15 cellular contexts compared by ENCODE assay signal in the genomic region with DNA sequence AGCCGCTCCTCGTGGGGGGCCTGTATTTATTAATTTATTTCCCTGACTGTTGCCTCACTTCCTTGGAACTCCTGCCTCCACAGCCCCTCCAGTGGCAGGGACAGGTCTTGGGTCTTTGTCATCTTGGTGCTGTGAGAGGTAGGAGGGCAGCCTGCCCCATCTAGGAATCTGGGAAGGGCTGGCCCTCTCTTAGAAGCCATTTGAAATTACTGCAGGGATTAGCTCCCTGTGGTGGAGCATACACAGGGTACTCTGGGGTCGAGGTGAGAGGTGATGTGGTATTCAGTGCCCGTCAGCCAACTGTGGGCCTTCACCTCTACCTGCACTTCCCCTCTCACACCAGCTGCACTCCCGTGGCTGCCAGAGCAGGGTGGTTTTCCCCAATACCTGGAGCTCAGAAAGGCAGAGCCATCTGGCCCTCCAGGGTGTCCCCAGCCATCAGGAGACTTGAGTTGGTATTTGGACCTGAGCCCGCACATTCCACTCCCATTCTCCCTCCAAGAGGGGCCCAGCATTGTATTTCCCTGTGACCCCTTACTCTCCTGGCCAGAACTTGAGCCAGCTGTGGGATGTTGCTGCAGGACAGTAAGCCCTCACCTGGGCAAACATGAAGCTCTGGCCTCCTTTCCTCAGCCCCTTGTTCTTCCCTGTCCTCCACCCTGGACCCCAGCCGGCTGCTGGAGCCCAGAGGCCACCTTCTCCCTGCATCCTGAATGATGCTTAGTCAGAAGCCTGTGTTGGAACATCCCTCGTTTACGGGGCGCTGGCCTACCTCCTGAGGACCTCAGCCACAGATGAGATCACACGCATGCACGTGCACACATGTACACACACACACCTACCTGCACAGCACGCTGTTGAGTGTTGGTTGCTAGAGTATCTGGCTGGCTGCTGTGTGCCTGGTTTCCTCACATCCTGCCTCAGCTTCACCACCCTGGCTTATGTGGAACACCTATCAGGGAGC. TPM values are rescaled to one million over a fixed set of nuclear protein-coding genes. Genes with fewer than 3 reads are reported as not detected.
A peak's percentile ranks its signal among the peaks of the same experiment; 100 is the strongest.
DNase-seq lines count a peak whose midpoint lies in the region; ATAC-seq and TF ChIP-seq lines count a peak whose summit lies in the region.
"Had no signal": no experiment of that assay in that cellular context is flagged by ENCODE, and none has a peak within 500 bp of the region (broad histone marks: within the 10 kb centered on the region; RNA-seq: fewer than 3 reads in every experiment).

No MANE protein-coding gene starts in this region.

- peak overlapping the region; percentile 32 for H3K4me3 Mint-ChIP-seq in activated CD8-positive, alpha-beta T cell treated with anti-CD3 and anti-CD28 coated beads for 36 hours
- peak overlapping the region; percentile 52 to 90 (median 69) for H3K4me3 Mint-ChIP-seq in immature natural killer cell

- H3K36me3 Mint-ChIP-seq in activated CD8-positive, alpha-beta T cell treated with anti-CD3 and anti-CD28 coated beads for 36 hours (ENCODE audit: low read depth) = peaks cover 6% of the 10 kb centered on the region
- peaks cover 0 to 7% (median 3%) of the 10 kb centered on the region in 3 donors for H3K36me3 Mint-ChIP-seq in immature natural killer cell

- DNase-seq in Right ventricle myocardium inferior (ENCODE audit: missing footprints) (peak; percentile 48), right atrium auricular region (ENCODE audit: low spot score) (no peak), immature natural killer cell (no peak), thyroid gland (peak; percentile 48 to 72)
- DNase-seq in activated CD8-positive, alpha-beta T cell treated with anti-CD3 and anti-CD28 coated beads for 36 hours = no peak
- DNase-seq: activated CD4-positive, alpha-beta T cell treated with anti-CD3 and anti-CD28 coated beads, Interleukin-2, amount 50 U/mL, for 48 hours; activated naive CD8-positive, alpha-beta T cell treated with anti-CD3 and anti-CD28 coated beads, Interleukin-2, amount 10 ng/mL, durations not matched to agents 7 days and 5 days; colonic mucosa; DND-41; NCI-H524 treated with DMSO at 0.1 percent for 48 hours; T-helper 9 cell had no signal

- CTCF ChIA-PET in activated CD8-positive, alpha-beta T cell treated with anti-CD3 and anti-CD28 coated beads for 36 hours (lab: Charles Lee) = interaction anchor here (1.2 to 4.6 kb wide), 3 partner anchors 14 to 79 kb away, joined by 4 to 17 read pairs (median 16); a partner anchor contains a TSS

- H3K27ac Mint-ChIP-seq in activated CD8-positive, alpha-beta T cell treated with anti-CD3 and anti-CD28 coated beads for 36 hours = no peak overlapping the region
- peak overlapping the region in 3 of 6 donors; percentile 39 to 71 (median 41) for H3K27ac Mint-ChIP-seq in immature natural killer cell
- H3K27ac Mint-ChIP-seq: activated naive CD8-positive, alpha-beta T cell treated with anti-CD3 and anti-CD28 coated beads, Interleukin-2, amount 10 ng/mL, durations not matched to agents 7 days and 5 days had no signal

- intact Hi-C loops in Right ventricle myocardium inferior (cut with DNase I) (loop anchor here (5.0 kb wide), 1 partner anchor 146 kb away; a partner anchor contains a TSS), thyroid gland (cut with DNase I) (no loop called here)
- intact Hi-C loops in activated CD8-positive, alpha-beta T cell treated with anti-CD3 and anti-CD28 coated beads for 36 hours (cut with micrococcal nuclease) = no loop called here

- H3K27ac ChIP-seq in right atrium auricular region (no peak overlapping the region), thyroid gland (no peak overlapping the region), gastroesophageal sphincter (no peak overlapping the region)
- H3K27ac ChIP-seq: colonic mucosa, parathyroid adenoma had no signal

- peaks cover 0 to 19% of the 10 kb centered on the region in 2 donors for H3K4me1 ChIP-seq in right atrium auricular region
- peaks cover 11 to 20% of the 10 kb centered on the region in 2 donors for H3K4me1 ChIP-seq in thyroid gland
- peaks cover 0 to 30% (median 13%) of the 10 kb centered on the region in 3 donors for H3K4me1 ChIP-seq in gastroesophageal sphincter
- H3K4me1 ChIP-seq: parathyroid adenoma had no signal

- TF ChIP-seq EP300 in gastroesophageal sphincter (IDR thresholded peaks at IDR 0.05) = no peak

- H3K4me1 Mint-ChIP-seq in activated CD8-positive, alpha-beta T cell treated with anti-CD3 and anti-CD28 coated beads for 36 hours (ENCODE audit: low read depth) = peaks cover 15% of the 10 kb centered on the region
- peaks cover 18 to 20% of the 10 kb centered on the region in 2 donors for H3K4me1 Mint-ChIP-seq in immature natural killer cell

- H3K9me3 Mint-ChIP-seq in activated CD8-positive, alpha-beta T cell treated with anti-CD3 and anti-CD28 coated beads for 36 hours = no peaks in the 10 kb centered on the region
- no peaks in the 10 kb centered on the region for H3K9me3 Mint-ChIP-seq in immature natural killer cell
- H3K9me3 Mint-ChIP-seq: activated naive CD8-positive, alpha-beta T cell treated with anti-CD3 and anti-CD28 coated beads, Interleukin-2, amount 10 ng/mL, durations not matched to agents 7 days and 5 days had no signal

- H3K9me3 ChIP-seq in right atrium auricular region (no peaks in the 10 kb centered on the region), thyroid gland (no peaks in the 10 kb centered on the region), gastroesophageal sphincter (no peaks in the 10 kb centered on the region)
- H3K9me3 ChIP-seq: colonic mucosa had no signal

- no peak overlapping the region for H3K4me3 ChIP-seq in right atrium auricular region
- no peak overlapping the region for H3K4me3 ChIP-seq in thyroid gland (replicated peaks in 1 of 3)
- no peak overlapping the region for H3K4me3 ChIP-seq in gastroesophageal sphincter
- H3K4me3 ChIP-seq: colonic mucosa had no signal

- H3K36me3 ChIP-seq in right atrium auricular region = peaks cover 32% of the 10 kb centered on the region
- peaks cover 19 to 32% of the 10 kb centered on the region in 2 donors for H3K36me3 ChIP-seq in thyroid gland
- peaks cover 0 to 57% of the 10 kb centered on the region in 2 donors for H3K36me3 ChIP-seq in gastroesophageal sphincter
- H3K36me3 ChIP-seq: colonic mucosa had no signal

- H3K27me3 Mint-ChIP-seq in activated CD8-positive, alpha-beta T cell treated with anti-CD3 and anti-CD28 coated beads for 36 hours = no peaks in the 10 kb centered on the region
- peaks cover 0 to 14% (median 5%) of the 10 kb centered on the region in 3 donors for H3K27me3 Mint-ChIP-seq in immature natural killer cell (ENCODE audit: low read depth in 3 of 3)
- H3K27me3 Mint-ChIP-seq: activated naive CD8-positive, alpha-beta T cell treated with anti-CD3 and anti-CD28 coated beads, Interleukin-2, amount 10 ng/mL, durations not matched to agents 7 days and 5 days had no signal

- 73 to 83% methylated on average over 13 of the region's 13 CpGs for WGBS in thyroid gland, 2 donors
- 61% methylated on average over 4 of the region's 13 CpGs; no CpG with 5 or more reads in 1 of the 2 donors for WGBS in gastroesophageal sphincter (ENCODE audit: low coverage in 1 of 2), 2 donors

- TF ChIP-seq POLR2A in thyroid gland (IDR thresholded peaks at IDR 0.05) = no peak
- no peak for TF ChIP-seq POLR2A in gastroesophageal sphincter (IDR thresholded peaks at IDR 0.05)

- H3K27me3 ChIP-seq in right atrium auricular region (no peaks in the 10 kb centered on the region), thyroid gland (no peaks in the 10 kb centered on the region), gastroesophageal sphincter (no peaks in the 10 kb centered on the region)
- H3K27me3 ChIP-seq: colonic mucosa had no signal

- no peak for TF ChIP-seq CTCF in right atrium auricular region (IDR thresholded peaks at IDR 0.05)
- no peak for TF ChIP-seq CTCF in activated CD8-positive, alpha-beta T cell treated with anti-CD3 and anti-CD28 coated beads for 36 hours (IDR thresholded peaks at IDR 0.05)
- TF ChIP-seq CTCF in thyroid gland (IDR thresholded peaks at IDR 0.05) = peak in 1 of 6 experiments; percentile 20
- no peak for TF ChIP-seq CTCF in gastroesophageal sphincter (IDR thresholded peaks at IDR 0.05)

- ATAC-seq in Right ventricle myocardium inferior = no peak
- no peak for ATAC-seq in activated CD8-positive, alpha-beta T cell treated with anti-CD3 and anti-CD28 coated beads for 36 hours
- no peak for ATAC-seq in gastroesophageal sphincter
- ATAC-seq in HG02973 (IDR thresholded peaks at IDR 0.05; ENCODE audit: unreplicated experiment) = no peak
- no peak for ATAC-seq in GM19455 (IDR thresholded peaks at IDR 0.05; ENCODE audit: unreplicated experiment)

- POLR2A ChIA-PET in activated CD8-positive, alpha-beta T cell treated with anti-CD3 and anti-CD28 coated beads for 36 hours (lab: Charles Lee) = interaction anchor here (0.6 kb wide), 1 partner anchor 472 kb away, joined by 3 read pairs; no protein-coding TSS in a partner anchor

RNA-seq across cellular contexts. Expression of a gene that starts 2.0 kb away (rescaled TPM):
- total RNA-seq in Right ventricle myocardium inferior = 12.6 TPM
- total RNA-seq in right atrium auricular region = 10 to 100 TPM in 1 of 2 donors, 1 to 10 TPM in 1; 6.4 to 11.7 TPM
- 10 to 100 TPM in 1 of 2 experiments, 1 to 10 TPM in 1; 8.2 to 13.2 TPM for total RNA-seq in activated CD8-positive, alpha-beta T cell treated with anti-CD3 and anti-CD28 coated beads for 36 hours
- polyA plus RNA-seq in immature natural killer cell = 10 to 100 TPM; 20.6 to 57.4 (median 23.6) TPM
- total RNA-seq in thyroid gland = 10 to 100 TPM; 18.8 to 36.6 (median 28.3) TPM
- 10 to 100 TPM in 1 of 4 donors, 1 to 10 TPM in 3; 6.1 to 12.8 (median 9.3) TPM for total RNA-seq in gastroesophageal sphincter

RNA-seq across cellular contexts. Expression of a gene that starts 12.8 kb away (rescaled TPM):
- 5.8 TPM for total RNA-seq in Right ventricle myocardium inferior
- 1 to 10 TPM; 1.3 to 1.4 TPM for total RNA-seq in right atrium auricular region
- total RNA-seq in activated CD8-positive, alpha-beta T cell treated with anti-CD3 and anti-CD28 coated beads for 36 hours = 1 to 10 TPM; 4.2 to 4.8 TPM
- polyA plus RNA-seq in immature natural killer cell = 1 to 10 TPM in 2 of 3 donors, not detected in 1; 1.1 to 2.7 TPM
- 10 to 100 TPM in 1 of 4 donors, 1 to 10 TPM in 3; 6.2 to 13.0 (median 8.6) TPM for total RNA-seq in thyroid gland
- 1 to 10 TPM; 2.5 to 7.0 (median 3.6) TPM for total RNA-seq in gastroesophageal sphincter

RNA-seq across cellular contexts. Expression of a gene that starts 51.6 kb away (rescaled TPM):
- total RNA-seq in Right ventricle myocardium inferior = 14.4 TPM
- total RNA-seq in right atrium auricular region = 10 to 100 TPM; 10.5 TPM
- 10 to 100 TPM; 16.6 to 17.2 TPM for total RNA-seq in activated CD8-positive, alpha-beta T cell treated with anti-CD3 and anti-CD28 coated beads for 36 hours
- polyA plus RNA-seq in immature natural killer cell = 1 to 10 TPM; 1.8 to 7.2 (median 3.6) TPM
- 10 to 100 TPM; 25.4 to 40.5 (median 33.6) TPM for total RNA-seq in thyroid gland
- total RNA-seq in gastroesophageal sphincter = 10 to 100 TPM; 25.1 to 48.9 (median 30.6) TPM

Comparison
In these comparisons a context has a peak if more than half of its experiments do, and no peak if none do; other contexts are left out.
1. DNase-seq: peak in Right ventricle myocardium inferior (single experiment) and thyroid gland (2 of 2); none in right atrium auricular region (single experiment), activated CD8-positive, alpha-beta T cell treated with anti-CD3 and anti-CD28 coated beads for 36 hours (single experiment) and immature natural killer cell (0 of 3).